In the genomic region with DNA sequence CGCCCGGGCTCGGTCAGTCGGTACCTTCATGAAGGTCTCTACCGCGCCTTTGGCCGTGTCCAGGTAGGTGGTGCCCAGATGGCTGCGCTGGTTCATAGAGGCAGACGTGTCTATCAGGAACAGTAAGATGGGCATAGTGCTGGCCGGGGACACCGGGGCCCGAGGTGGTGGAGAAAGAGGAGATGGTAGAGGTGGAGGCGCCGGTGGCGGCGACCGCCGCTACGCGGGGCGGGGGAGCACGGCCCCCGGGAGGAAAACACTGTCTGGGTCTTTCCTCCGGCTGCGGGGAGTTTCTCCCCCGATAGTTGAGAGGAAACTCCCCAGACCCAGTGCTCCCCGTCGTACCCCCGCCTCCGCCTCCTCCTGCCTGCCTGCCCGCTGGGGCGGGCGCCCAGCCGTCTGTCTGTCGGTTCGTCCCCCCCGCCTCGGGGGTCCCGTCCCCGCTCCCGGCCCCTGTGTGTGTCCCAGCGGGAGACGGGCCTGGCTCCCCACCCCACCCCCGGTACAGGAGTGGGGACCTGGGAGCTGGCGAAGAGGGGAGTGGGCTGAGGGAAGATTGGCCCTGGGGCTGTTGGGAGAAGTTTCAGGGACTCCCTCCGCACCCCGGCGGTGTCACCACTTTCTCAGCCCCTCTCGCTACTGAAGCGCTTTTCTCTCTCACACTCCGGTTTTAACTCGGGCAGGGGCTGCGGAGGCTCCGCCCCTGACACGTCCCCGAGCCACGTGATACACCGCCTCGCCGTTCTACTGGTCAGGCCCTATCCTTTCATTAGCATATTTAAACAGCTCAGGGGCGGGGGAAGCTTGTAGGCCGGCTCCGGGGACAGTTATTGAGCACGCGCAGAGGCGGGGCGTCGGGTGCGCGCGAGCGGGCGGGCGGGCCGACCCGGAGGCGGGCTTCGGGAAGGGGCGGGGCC, we compare ENCODE assay signal across 8 cellular contexts.
DNase-seq lines count a peak whose midpoint lies in the region; ATAC-seq lines count a peak whose summit lies in the region.

INTS6 (minus strand) TSS at position 646 of the 917 bp plus-strand sequence; CDS start at position 135, 511 bp downstream.

- H3K9ac ChIP-seq in BLaER1 treated with 17β-estradiol and CSF1 and Interleukin-3, amounts not matched to agents 10 nM and 100 nM: peak within 1 kb of the TSS; percentile 99 to 100 (median 99)

- H3K4me2 ChIP-seq in BLaER1 treated with 17β-estradiol and CSF1 and Interleukin-3, amounts not matched to agents 10 nM and 100 nM: peak within 1 kb of the TSS; percentile 79 to 97 (median 91)

- H3K27ac ChIP-seq in BLaER1 treated with 17β-estradiol and CSF1 and Interleukin-3, amounts not matched to agents 10 nM and 100 nM: peak within 1 kb of the TSS; percentile 98 to 100 (median 99)

- H3K4me3 ChIP-seq in BLaER1 treated with 17β-estradiol and CSF1 and Interleukin-3, amounts not matched to agents 10 nM and 100 nM: peak within 1 kb of the TSS; percentile 90 to 98 (median 92)

- peaks cover 22 to 48% (median 36%) of the 10 kb centered on the region in 10 experiments for H3K4me1 ChIP-seq in BLaER1 treated with 17β-estradiol and CSF1 and Interleukin-3, amounts not matched to agents 10 nM and 100 nM

- H3K27me3 ChIP-seq in BLaER1 treated with 17β-estradiol and CSF1 and Interleukin-3, amounts not matched to agents 10 nM and 100 nM: no peaks in the 10 kb centered on the region

- peaks cover 39 to 61% (median 48%) of the 10 kb centered on the region in 11 experiments for H3K36me3 ChIP-seq in BLaER1 treated with 17β-estradiol and CSF1 and Interleukin-3, amounts not matched to agents 10 nM and 100 nM

- ATAC-seq in GM19351 (IDR thresholded peaks at IDR 0.05; ENCODE audit: unreplicated experiment): peak; percentile 65
- peak; percentile 63 for ATAC-seq in HG03521 (IDR thresholded peaks at IDR 0.05; ENCODE audit: unreplicated experiment)

- H3K9me3 ChIP-seq in BLaER1 treated with 17β-estradiol and CSF1 and Interleukin-3, amounts not matched to agents 10 nM and 100 nM (replicated peaks in 1 of 11): peaks cover 12 to 25% (median 21%) of the 10 kb centered on the region in 11 experiments

- peaks cover 0 to 12% (median 0%) of the 10 kb centered on the region in 11 experiments; a peak in 4 of 22 replicates for H4K20me1 ChIP-seq in BLaER1 treated with 17β-estradiol and CSF1 and Interleukin-3, amounts not matched to agents 10 nM and 100 nM

- DNase-seq in NCI-H748 (lab: John Stamatoyannopoulos, UW; ENCODE audit: unreplicated experiment): peak; percentile 99
- peak; percentile 97 for DNase-seq in activated CD4-positive, alpha-beta T cell treated with anti-CD3 and anti-CD28 coated beads, Interleukin-2, amount 50 U/mL, for 1 hour
- peak; percentile 100 for DNase-seq in dedifferentiated amniotic fluid mesenchymal stem cell (ENCODE audit: extremely low spot score)
- DNase-seq in left kidney (ENCODE audit: low read depth, low spot score): peak; percentile 100
- DNase-seq in stimulated activated CD4-positive, alpha-beta T cell treated with anti-CD3 and anti-CD28 coated beads, Interleukin-2, amount 100 ng/mL, for 24 hours: peak; percentile 97 to 98

Comparison
In these comparisons a context has a peak if more than half of its experiments do, and no peak if none do; other contexts are left out.
1. Peak in every context shown above with its lines: DNase-seq, ATAC-seq, H3K4me3 ChIP-seq and H3K27ac ChIP-seq.